17 cellular contexts compared by ENCODE assay signal in the genomic region with DNA sequence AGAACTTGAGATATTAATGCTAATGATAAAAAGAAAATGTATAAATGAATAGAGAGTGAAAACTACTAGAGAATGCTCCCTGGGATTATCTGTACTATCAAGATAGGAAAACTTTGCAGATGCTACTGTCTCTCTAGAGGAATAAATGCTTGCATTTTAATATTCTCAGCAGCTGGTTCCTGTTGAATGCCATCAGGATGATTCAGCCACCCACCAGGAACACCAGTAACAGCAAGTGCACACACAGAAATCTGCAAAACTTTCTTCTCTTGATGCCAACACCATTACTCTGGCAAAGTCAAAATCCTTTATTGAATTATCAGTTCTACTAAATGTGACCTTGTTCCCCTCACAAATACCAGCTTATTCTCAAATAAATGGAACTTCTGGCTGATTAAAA.
A peak's percentile ranks its signal among the peaks of the same experiment; 100 is the strongest.
DNase-seq lines count a peak whose midpoint lies in the region; ATAC-seq and TF ChIP-seq lines count a peak whose summit lies in the region.
"Had no signal": no experiment of that assay in that cellular context is flagged by ENCODE, and none has a peak within 500 bp of the region (broad histone marks: within the 10 kb centered on the region; RNA-seq: fewer than 3 reads in every experiment).

No MANE protein-coding gene starts in this region.

- in situ Hi-C loops in astrocyte of the spinal cord (cut with HindIII; ENCODE audit: low sequenced_read_pairs), result no loop called here

- POLR2A ChIA-PET in Caco-2 (lab: Charles Lee), result no interaction called here
- POLR2A ChIA-PET in HEK293T (lab: Yijun Ruan, JAX), result no interaction called here

- H3K27ac Mint-ChIP-seq in Caco-2 (ENCODE audit: unreplicated experiment), result no peak overlapping the region
- H3K27ac Mint-ChIP-seq: activated CD8-positive, alpha-beta T cell treated with anti-CD3 and anti-CD28 coated beads, Interleukin-2, amount 10 ng/mL, durations not matched to agents 7 days and 5 days; activated naive CD4-positive, alpha-beta T cell treated with anti-CD3 and anti-CD28 coated beads, Interleukin-2, amount 50 U/mL, for 24 hours had no signal

- H3K27me3 Mint-ChIP-seq in Caco-2 (ENCODE audit: insufficient read depth, unreplicated experiment), result no peaks in the 10 kb centered on the region
- H3K27me3 Mint-ChIP-seq: activated naive CD4-positive, alpha-beta T cell treated with anti-CD3 and anti-CD28 coated beads, Interleukin-2, amount 50 U/mL, for 24 hours had no signal

- H3K4me3 ChIP-seq in astrocyte of the spinal cord (ENCODE audit: low read depth, low read length), result no peak overlapping the region
- no peak overlapping the region for H3K4me3 ChIP-seq in Caco-2 (ENCODE audit: low read depth, low read length)
- H3K4me3 ChIP-seq: mucosa of descending colon, tibial artery had no signal

- BruUV-seq in Caco-2 (replicated peaks; lab: Mats Ljungman, UMichigan), result no TSS peak

- no peaks in the 10 kb centered on the region for H3K4me1 ChIP-seq in Caco-2

- H3K4me1 Mint-ChIP-seq in Caco-2 (ENCODE audit: low read depth, unreplicated experiment), result no peaks in the 10 kb centered on the region

- H3K36me3 ChIP-seq in Caco-2 (ENCODE audit: control insufficient read depth, insufficient read depth, low read length), result no peaks in the 10 kb centered on the region
- H3K36me3 ChIP-seq: tibial artery had no signal

- DNase-seq in left cardiac atrium (no peak), cardiac septum (ENCODE audit: low spot score) (no peak), astrocyte of the spinal cord (ENCODE audit: low read depth, low spot score) (peak; percentile 62), glomerular visceral epithelial cell (ENCODE audit: extremely low spot score) (peak; percentile 38), Caco-2 (no peak), HEK293T (ENCODE audit: extremely low spot score) (no peak), NCI-H146 (lab: John Stamatoyannopoulos, UW) (no peak)
- DNase-seq: activated CD8-positive, alpha-beta T cell treated with anti-CD3 and anti-CD28 coated beads, Interleukin-2, amount 10 ng/mL, durations not matched to agents 7 days and 5 days; DMS79; effector CD8-positive, alpha-beta T cell; Kasumi-1; mucosa of descending colon; NCI-H2171; tibial artery had no signal

- no peaks in the 10 kb centered on the region for H3K9me3 ChIP-seq in Caco-2
- H3K9me3 ChIP-seq: mucosa of descending colon, tibial artery had no signal

- H3K9me3 Mint-ChIP-seq in Caco-2 (ENCODE audit: unreplicated experiment), result no peaks in the 10 kb centered on the region
- H3K9me3 Mint-ChIP-seq: activated naive CD4-positive, alpha-beta T cell treated with anti-CD3 and anti-CD28 coated beads, Interleukin-2, amount 50 U/mL, for 24 hours had no signal

- intact Hi-C loops in left cardiac atrium (cut with DNase I), result no loop called here
- intact Hi-C loops in cardiac septum (cut with DNase I), result no loop called here
- intact Hi-C loops in Caco-2 (cut with micrococcal nuclease; ENCODE audit: unreplicated experiment), result no loop called here

- H3K4me3 Mint-ChIP-seq in Caco-2 (ENCODE audit: unreplicated experiment), result no peak overlapping the region
- H3K4me3 Mint-ChIP-seq: activated CD8-positive, alpha-beta T cell treated with anti-CD3 and anti-CD28 coated beads, Interleukin-2, amount 10 ng/mL, durations not matched to agents 7 days and 5 days; activated naive CD4-positive, alpha-beta T cell treated with anti-CD3 and anti-CD28 coated beads, Interleukin-2, amount 50 U/mL, for 24 hours had no signal

- no peaks in the 10 kb centered on the region for H3K27me3 ChIP-seq in Caco-2 (replicated peaks; ENCODE audit: control insufficient read depth, insufficient read depth, low read length)
- H3K27me3 ChIP-seq: tibial artery had no signal

- peak; percentile 15 to 63 for ATAC-seq in left cardiac atrium
- no peak for ATAC-seq in GM21526 (IDR thresholded peaks at IDR 0.05; ENCODE audit: low FRiP score, unreplicated experiment)
- ATAC-seq: activated CD8-positive, alpha-beta T cell treated with anti-CD3 and anti-CD28 coated beads, Interleukin-2, amount 10 ng/mL, durations not matched to agents 7 days and 5 days; mucosa of descending colon; sciatic nerve had no signal

- CTCF ChIA-PET in Caco-2 (lab: Charles Lee), result no interaction called here
- CTCF ChIA-PET in HEK293T (lab: Yijun Ruan, JAX), result no interaction called here

- no peaks in the 10 kb centered on the region for H3K36me3 Mint-ChIP-seq in Caco-2 (ENCODE audit: insufficient read depth, unreplicated experiment)
- H3K36me3 Mint-ChIP-seq: activated naive CD4-positive, alpha-beta T cell treated with anti-CD3 and anti-CD28 coated beads, Interleukin-2, amount 50 U/mL, for 24 hours had no signal

- no peak for TF ChIP-seq CTCF in astrocyte of the spinal cord (IDR thresholded peaks at IDR 0.05; ENCODE audit: low read depth, low read length)
- TF ChIP-seq CTCF in Caco-2 (IDR thresholded peaks at IDR 0.05; ENCODE audit: insufficient read depth in 1 of 2, low read depth in 1 of 2, low read length in 1 of 2, severe bottlenecking in 1 of 2, unreplicated experiment in 1 of 2), result no peak

TF ChIP-seq in HEK293T, 16 proteins besides CTCF, POLR2A, EP300 and RAD21:
- TF ChIP-seq BHLHE40 (IDR thresholded peaks at IDR 0.05; ENCODE audit: borderline replicate concordance) (no peak), HDGF (IDR thresholded peaks at IDR 0.05; ENCODE audit: borderline replicate concordance) (no peak), CTBP1 (IDR thresholded peaks at IDR 0.05; ENCODE audit: borderline replicate concordance) (no peak), LEF1 (IDR thresholded peaks at IDR 0.05; ENCODE audit: borderline replicate concordance) (no peak), ZNF384 (IDR thresholded peaks at IDR 0.05) (no peak), ELF4 (IDR thresholded peaks at IDR 0.05) (no peak), NFRKB (IDR thresholded peaks at IDR 0.05) (no peak), FOXA1 (IDR thresholded peaks at IDR 0.05) (no peak), FOXM1 (IDR thresholded peaks at IDR 0.05; ENCODE audit: borderline replicate concordance) (no peak), SUZ12 (IDR thresholded peaks at IDR 0.05) (no peak), L3MBTL2 (conservative IDR thresholded peaks at IDR 0.05) (no peak), ARNT (IDR thresholded peaks at IDR 0.05) (no peak), FOXK2 (IDR thresholded peaks at IDR 0.05) (no peak), SP1 (IDR thresholded peaks at IDR 0.05) (no peak), TARDBP (IDR thresholded peaks at IDR 0.05) (no peak)
- TF ChIP-seq, protein P1, sequence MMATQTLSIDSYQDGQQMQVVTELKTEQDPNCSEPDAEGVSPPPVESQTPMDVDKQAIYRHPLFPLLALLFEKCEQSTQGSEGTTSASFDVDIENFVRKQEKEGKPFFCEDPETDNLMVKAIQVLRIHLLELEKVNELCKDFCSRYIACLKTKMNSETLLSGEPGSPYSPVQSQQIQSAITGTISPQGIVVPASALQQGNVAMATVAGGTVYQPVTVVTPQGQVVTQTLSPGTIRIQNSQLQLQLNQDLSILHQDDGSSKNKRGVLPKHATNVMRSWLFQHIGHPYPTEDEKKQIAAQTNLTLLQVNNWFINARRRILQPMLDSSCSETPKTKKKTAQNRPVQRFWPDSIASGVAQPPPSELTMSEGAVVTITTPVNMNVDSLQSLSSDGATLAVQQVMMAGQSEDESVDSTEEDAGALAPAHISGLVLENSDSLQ (IDR thresholded peaks at IDR 0.05), result no peak

Comparison
In these comparisons a context has a peak if more than half of its experiments do, and no peak if none do; other contexts are left out.
1. DNase-seq: peak in astrocyte of the spinal cord (single experiment) and glomerular visceral epithelial cell (single experiment); none in left cardiac atrium (single experiment), cardiac septum (single experiment), Caco-2 (0 of 2), HEK293T (single experiment) and NCI-H146 (single experiment).